In the genomic region with DNA sequence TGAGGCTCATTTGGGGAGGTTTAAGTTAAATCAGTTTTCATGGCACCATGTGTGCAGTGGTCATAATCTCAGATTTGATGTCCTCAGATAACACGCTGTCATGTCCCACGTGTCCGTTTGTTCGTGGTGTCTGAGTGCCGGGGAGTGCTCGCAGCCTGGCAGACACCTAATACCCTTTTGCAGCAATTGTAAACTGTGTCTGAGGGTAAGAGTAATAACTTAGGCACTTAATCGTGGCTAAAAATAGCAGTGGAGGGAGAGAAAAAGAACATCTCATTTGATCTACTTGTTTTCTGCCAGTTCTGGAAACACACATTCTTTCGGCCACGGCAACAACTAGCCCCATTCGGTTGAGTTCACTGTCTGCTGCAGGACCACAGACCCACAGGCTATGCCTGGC, we compare ENCODE assay signal across 38 cellular contexts. TPM values are rescaled to one million over a fixed set of nuclear protein-coding genes. Genes with fewer than 3 reads are reported as not detected.
DNase-seq lines count a peak whose midpoint lies in the region; ATAC-seq, FAIRE-seq and TF ChIP-seq lines count a peak whose summit lies in the region.
"Had no signal": no experiment of that assay in that cellular context is flagged by ENCODE, and none has a peak within 500 bp of the region (broad histone marks: within the 10 kb centered on the region; RNA-seq: fewer than 3 reads in every experiment).

No MANE protein-coding gene starts in this region.

- H3K9me3 ChIP-seq in astrocyte (ENCODE audit: insufficient read depth, low read depth, low read length) (no peaks in the 10 kb centered on the region), mesodermal cell (ENCODE audit: control insufficient read depth, low read length) (no peaks in the 10 kb centered on the region), smooth muscle cell (replicated peaks; ENCODE audit: low read depth) (no peaks in the 10 kb centered on the region)
- H3K9me3 ChIP-seq: Caco-2, thoracic aorta, uterus had no signal

- H3K36me3 ChIP-seq in astrocyte (ENCODE audit: insufficient read depth, low read length) (no peaks in the 10 kb centered on the region), mesodermal cell (ENCODE audit: control insufficient read depth, insufficient read depth, low read length) (no peaks in the 10 kb centered on the region), smooth muscle cell (ENCODE audit: low read depth) (no peaks in the 10 kb centered on the region)
- H3K36me3 ChIP-seq: thoracic aorta, uterus had no signal

- H3K4me2 ChIP-seq in astrocyte (ENCODE audit: low read length): peak overlapping the region; percentile 25
- H3K4me2 ChIP-seq in smooth muscle cell: peak overlapping the region; percentile 39

- H3K79me2 ChIP-seq in astrocyte (ENCODE audit: insufficient read depth, low read length): no peaks in the 10 kb centered on the region
- no peaks in the 10 kb centered on the region for H3K79me2 ChIP-seq in smooth muscle cell (ENCODE audit: low read depth)

- H3K4me1 Mint-ChIP-seq in astrocyte (ENCODE audit: low read depth, unreplicated experiment): peaks cover 27% of the 10 kb centered on the region
- H3K4me1 Mint-ChIP-seq: naive thymus-derived CD8-positive, alpha-beta T cell had no signal

- 89 to 92% methylated on average over 10 of the region's 10 CpGs for WGBS in mesodermal cell (ENCODE audit: insufficient coverage in 2 of 2), 2 experiments
- WGBS in smooth muscle cell (ENCODE audit: low lambda C conversion rate): 9% methylated on average over 10 of the region's 10 CpGs

- H3K9ac ChIP-seq in astrocyte (ENCODE audit: low read length): no peak overlapping the region
- no peak overlapping the region for H3K9ac ChIP-seq in smooth muscle cell (ENCODE audit: low read depth)

- H3K4me3 Mint-ChIP-seq in astrocyte (ENCODE audit: unreplicated experiment): no peak overlapping the region
- H3K4me3 Mint-ChIP-seq: activated naive CD8-positive, alpha-beta T cell; CD14-positive monocyte; naive thymus-derived CD8-positive, alpha-beta T cell had no signal

- H3K4me3 ChIP-seq in astrocyte (ENCODE audit: insufficient read depth, low read depth, low read length) (no peak overlapping the region), mesodermal cell (ENCODE audit: extremely low read depth, insufficient read depth, low read length, poor library complexity, severe bottlenecking) (no peak overlapping the region), smooth muscle cell (no peak overlapping the region)
- H3K4me3 ChIP-seq: coronary artery, thoracic aorta, uterus had no signal

- DNase-seq in NCI-H2107 treated with DMSO at 0.1 percent for 48 hours (lab: John Stamatoyannopoulos, UW; ENCODE audit: unreplicated experiment): peak; percentile 47
- DNase-seq in NCI-H2107 (lab: John Stamatoyannopoulos, UW): no peak
- peak; percentile 61 for DNase-seq in astrocyte (ENCODE audit: low read depth)
- no peak for DNase-seq in smooth muscle cell (lab: John Stamatoyannopoulos, UW; ENCODE audit: unreplicated experiment)
- no peak for DNase-seq in HK-2 (ENCODE audit: unreplicated experiment)
- DNase-seq in left lobe of liver (ENCODE audit: low spot score): no peak
- DNase-seq: 8988T; activated CD4-positive, alpha-beta T cell treated with anti-CD3 and anti-CD28 coated beads for 48 hours; activated effector memory CD4-positive, alpha-beta T cell treated with Interleukin-2 at 50 U/mL for 16 hours; Caco-2; effector memory CD4-positive, alpha-beta T cell; GDM1; GOT3; islet precursor cell; naive thymus-derived CD8-positive, alpha-beta T cell; NCI-H1092; NCI-H1930; NCI-H446; NCI-H774; SIG-M5; small intestine; stimulated activated CD4-positive, alpha-beta T cell treated with anti-CD3 and anti-CD28 coated beads, Interleukin-1b, Interleukin-23, amount 100 ng/mL, for 48 hours; stimulated activated naive CD8-positive, alpha-beta T cell treated with anti-CD3 and anti-CD28 coated beads, Interleukin-15, Interleukin-2, amounts not matched to agents 100 U/mL and 50 U/mL, for 24 hours; T1000; uterus had no signal

- FAIRE-seq in astrocyte (lab: Jason Lieb, UNC): no peak
- FAIRE-seq: HTR-8/SVneo, RCC 7860, small intestine had no signal

- H3K36me3 Mint-ChIP-seq in astrocyte (ENCODE audit: low read depth, unreplicated experiment): peaks cover 3% of the 10 kb centered on the region
- H3K36me3 Mint-ChIP-seq: activated naive CD8-positive, alpha-beta T cell; CD14-positive monocyte; naive thymus-derived CD8-positive, alpha-beta T cell had no signal

- H3F3A ChIP-seq in smooth muscle cell (ENCODE audit: low read depth): peaks cover 5% of the 10 kb centered on the region

- H3K27ac Mint-ChIP-seq in astrocyte (ENCODE audit: unreplicated experiment): peak overlapping the region; percentile 3
- H3K27ac Mint-ChIP-seq: activated naive CD8-positive, alpha-beta T cell; CD14-positive monocyte; naive thymus-derived CD8-positive, alpha-beta T cell had no signal

- H3K27ac ChIP-seq in astrocyte (ENCODE audit: low read depth, low read length): no peak overlapping the region
- peak overlapping the region; percentile 26 for H3K27ac ChIP-seq in mesodermal cell (ENCODE audit: low read depth, low read length, severe bottlenecking)
- H3K27ac ChIP-seq in smooth muscle cell (ENCODE audit: low read depth): peak overlapping the region; percentile 35
- H3K27ac ChIP-seq: coronary artery, epithelial cell of prostate, thoracic aorta, VCaP had no signal

- no peaks in the 10 kb centered on the region for H3K27me3 Mint-ChIP-seq in astrocyte (ENCODE audit: low read depth, unreplicated experiment)
- H3K27me3 Mint-ChIP-seq: activated naive CD8-positive, alpha-beta T cell had no signal

- no peak for ATAC-seq in GM21717 (IDR thresholded peaks at IDR 0.05; ENCODE audit: unreplicated experiment)
- ATAC-seq in left lobe of liver: no peak
- ATAC-seq: naive thymus-derived CD8-positive, alpha-beta T cell; stimulated activated naive CD8-positive, alpha-beta T cell treated with anti-CD3 and anti-CD28 coated beads, Interleukin-15, Interleukin-2, amounts not matched to agents 100 U/mL and 50 U/mL, for 24 hours had no signal

- H2AFZ ChIP-seq in astrocyte (ENCODE audit: low read depth, low read length) (no peak overlapping the region), smooth muscle cell (ENCODE audit: low read depth) (no peak overlapping the region)

- H4K20me1 ChIP-seq in astrocyte (ENCODE audit: insufficient read depth, low read length) (no peaks in the 10 kb centered on the region), smooth muscle cell (ENCODE audit: low read depth) (no peaks in the 10 kb centered on the region)

- H3K4me1 ChIP-seq in astrocyte (ENCODE audit: insufficient read depth, low read length): no peaks in the 10 kb centered on the region
- H3K4me1 ChIP-seq in mesodermal cell (ENCODE audit: control insufficient read depth, insufficient read depth, low read length, poor library complexity, severe bottlenecking): peaks cover 14% of the 10 kb centered on the region
- no peaks in the 10 kb centered on the region for H3K4me1 ChIP-seq in smooth muscle cell (ENCODE audit: low read depth)
- H3K4me1 ChIP-seq: Caco-2, uterus had no signal

- H3K27me3 ChIP-seq in astrocyte (ENCODE audit: insufficient read depth, low read length): no peaks in the 10 kb centered on the region
- H3K27me3 ChIP-seq in smooth muscle cell (ENCODE audit: low read depth): no peaks in the 10 kb centered on the region
- H3K27me3 ChIP-seq: uterus had no signal

- TF ChIP-seq CTCF in astrocyte (IDR thresholded peaks at IDR 0.05; ENCODE audit: insufficient read depth, low read depth, low read length) (no peak), smooth muscle cell (IDR thresholded peaks at IDR 0.05; ENCODE audit: borderline replicate concordance, insufficient read depth, poor library complexity, severe bottlenecking) (no peak)

- H3K9me3 Mint-ChIP-seq in astrocyte (ENCODE audit: unreplicated experiment): peaks cover 1% of the 10 kb centered on the region

RNA-seq across cellular contexts. Expression of a gene that starts 16.4 kb away (rescaled TPM):
- total RNA-seq in astrocyte (3.7 and 5.7 TPM in 2 replicates), smooth muscle cell (5.6 and 8.0 TPM in 2 replicates), left lobe of liver (0.35 TPM)
- polyA plus RNA-seq in mesodermal cell (2013, experiment 1 of 2): 8.0 TPM
- polyA plus RNA-seq in mesodermal cell (2013, experiment 2 of 2): 3.9 TPM
- 2.0 and 2.8 TPM in 2 replicates for polyA plus RNA-seq in smooth muscle cell
- total RNA-seq: activated CD8-positive, alpha-beta memory T cell treated with anti-CD3 and anti-CD28 coated beads for 36 hours; Caco-2; liver; M059J; naive thymus-derived CD8-positive, alpha-beta T cell had no signal
- polyA plus RNA-seq: CD14-positive monocyte; liver; naive thymus-derived CD8-positive, alpha-beta T cell had no signal

Comparison
In these comparisons a context has a peak if more than half of its experiments do, and no peak if none do; other contexts are left out.
1. DNase-seq: peak in NCI-H2107 treated with DMSO at 0.1 percent for 48 hours (single experiment) and astrocyte (single experiment); none in NCI-H2107 (single experiment), smooth muscle cell (single experiment), HK-2 (single experiment) and left lobe of liver (single experiment).